Comparison of ENCODE assay signal across 18 cellular contexts in genomic region chr3:58042947-58043707, GRCh38. TPM values are rescaled to one million over a fixed set of nuclear protein-coding genes. Genes with fewer than 3 reads are reported as not detected.
DNase-seq lines count a peak whose midpoint lies in the region; ATAC-seq, FAIRE-seq and TF ChIP-seq lines count a peak whose summit lies in the region.
"Had no signal": no experiment of that assay in that cellular context is flagged by ENCODE, and none has a peak within 500 bp of the region (broad histone marks: within the 10 kb centered on the region; RNA-seq: fewer than 3 reads in every experiment).

No MANE protein-coding gene starts in this region.

- no peaks in the 10 kb centered on the region for H3K9me3 Mint-ChIP-seq in CD4-positive, alpha-beta memory T cell

- peak overlapping the region in 2 of 7 donors; percentile 24 to 43 for H3K27ac Mint-ChIP-seq in CD4-positive, alpha-beta memory T cell
- H3K27ac Mint-ChIP-seq: activated naive CD8-positive, alpha-beta T cell had no signal

- no peaks in the 10 kb centered on the region for H3K27me3 ChIP-seq in GM23248 (replicated peaks; ENCODE audit: insufficient read depth)
- H3K27me3 ChIP-seq in adipocyte (replicated peaks; ENCODE audit: control insufficient read depth, insufficient read depth, low read length) = no peaks in the 10 kb centered on the region
- no peaks in the 10 kb centered on the region for H3K27me3 ChIP-seq in HepG2 (ENCODE audit: control insufficient read depth in 1 of 2, insufficient read depth in 2 of 2, low read length in 2 of 2)
- no peaks in the 10 kb centered on the region for H3K27me3 ChIP-seq in suprapubic skin
- H3K27me3 ChIP-seq in CD4-positive, alpha-beta memory T cell (ENCODE audit: insufficient read depth, low read length) = no peaks in the 10 kb centered on the region
- H3K27me3 ChIP-seq: MG63, SJCRH30 had no signal

- H3K4me1 ChIP-seq in GM23248 (ENCODE audit: insufficient read depth) (peaks cover 83% of the 10 kb centered on the region), adipocyte (ENCODE audit: control insufficient read depth, insufficient read depth, low read length) (peaks cover 53% of the 10 kb centered on the region), HepG2 (ENCODE audit: insufficient read depth, low read length) (peaks cover 81% of the 10 kb centered on the region), suprapubic skin (peaks cover 55% of the 10 kb centered on the region)
- no peaks in the 10 kb centered on the region for H3K4me1 ChIP-seq in CD4-positive, alpha-beta memory T cell (ENCODE audit: insufficient read depth, low read length)

- TF ChIP-seq EP300 in HepG2 (IDR thresholded peaks at IDR 0.05; ENCODE audit: low read depth in 2 of 2, low read length in 2 of 2) (no peak), HepG2 (CRISPR knock-in tag; IDR thresholded peaks at IDR 0.05; ENCODE audit: borderline replicate concordance) (no peak), suprapubic skin (IDR thresholded peaks at IDR 0.05) (no peak)

- H3K4me2 ChIP-seq in GM23248 (ENCODE audit: unreplicated experiment) = peak overlapping the region; percentile 45
- peak overlapping the region; percentile 72 for H3K4me2 ChIP-seq in HepG2 (ENCODE audit: low read depth, low read length)

- TF ChIP-seq RAD21 in HepG2 (CRISPR knock-in tag; IDR thresholded peaks at IDR 0.05) = no peak

- H3K27ac ChIP-seq in GM23248 = peak overlapping the region; percentile 89
- peak overlapping the region; percentile 88 for H3K27ac ChIP-seq in HepG2 (ENCODE audit: extremely low read length, insufficient read depth, low read length)
- H3K27ac ChIP-seq in suprapubic skin = peak overlapping the region; percentile 44
- H3K27ac ChIP-seq in caudate nucleus (ENCODE audit: low read depth, low read length) = no peak overlapping the region
- no peak overlapping the region for H3K27ac ChIP-seq in CD4-positive, alpha-beta memory T cell (ENCODE audit: low read depth, low read length)
- H3K27ac ChIP-seq: HL-60, SJCRH30, WERI-Rb-1 had no signal

- H3F3A ChIP-seq in GM23248 (ENCODE audit: insufficient read depth) = peaks cover 69% of the 10 kb centered on the region

- H3K4me1 Mint-ChIP-seq in CD4-positive, alpha-beta memory T cell = peaks cover 4 to 16% (median 9%) of the 10 kb centered on the region in 4 donors

- no peak overlapping the region for H3K4me3 Mint-ChIP-seq in CD4-positive, alpha-beta memory T cell
- H3K4me3 Mint-ChIP-seq: activated naive CD8-positive, alpha-beta T cell had no signal

- H3K79me2 ChIP-seq in GM23248 (ENCODE audit: insufficient read depth) = peaks cover 96% of the 10 kb centered on the region
- H3K79me2 ChIP-seq in HepG2 (ENCODE audit: insufficient read depth, low read length) = peaks cover 94% of the 10 kb centered on the region

- no peak for ATAC-seq in HepG2

- in situ Hi-C loops in GM23248 (cut with MboI) = no loop called here
- in situ Hi-C loops in HepG2 (cut with HindIII; ENCODE audit: extremely low pct_ligation_motif_present, low pct_unique_long_range_greater_than_20kb) = no loop called here

- H3K9ac ChIP-seq in GM23248 = peak overlapping the region; percentile 60; the same call in 1 of the 2 replicates
- H3K9ac ChIP-seq in adipocyte (ENCODE audit: low read length) = no peak overlapping the region
- H3K9ac ChIP-seq in HepG2 (ENCODE audit: insufficient read depth, low read depth, low read length) = peak overlapping the region; percentile 50; the same call in 1 of the 2 replicates

- DNase-seq in GM23248 = no peak
- peak; percentile 52 for DNase-seq in adipocyte (ENCODE audit: low read depth)
- DNase-seq in HepG2 (ENCODE audit: low spot score) = no peak
- no peak for DNase-seq in suprapubic skin (ENCODE audit: low spot score in 2 of 2)
- no peak for DNase-seq in GOT3 (lab: John Stamatoyannopoulos, UW)
- DNase-seq in cerebellum (ENCODE audit: low spot score) = no peak
- no peak for DNase-seq in caudate nucleus (lab: John Stamatoyannopoulos, UW)
- DNase-seq in CD4-positive, alpha-beta memory T cell = no peak
- DNase-seq: activated CD8-positive, alpha-beta memory T cell treated with anti-CD3 and anti-CD28 coated beads, Interleukin-2, amount 50 U/mL, for 48 hours; GDM1; MG63; NCI-H2081 treated with DMSO at 0.1 percent for 48 hours; SJCRH30; stimulated activated CD8-positive, alpha-beta memory T cell treated with anti-CD3 and anti-CD28 coated beads, Interleukin-4, amount 100 ng/mL, for 48 hours; WERI-Rb-1 had no signal

- H2AFZ ChIP-seq in GM23248 = no peak overlapping the region
- H2AFZ ChIP-seq in HepG2 (ENCODE audit: low read length) = no peak overlapping the region

- FAIRE-seq in HepG2 (lab: Jason Lieb, UNC) = no peak
- FAIRE-seq: GM18507 had no signal

- H3K36me3 ChIP-seq in GM23248 (ENCODE audit: low read depth) (no peaks in the 10 kb centered on the region), adipocyte (ENCODE audit: control insufficient read depth, insufficient read depth, low read length, severe bottlenecking) (no peaks in the 10 kb centered on the region), HepG2 (replicated peaks in 1 of 2; ENCODE audit: control insufficient read depth in 1 of 2, insufficient read depth in 2 of 2, low read length in 2 of 2) (peaks cover 1 to 4% of the 10 kb centered on the region in 2 experiments; a peak in 1 of 5 replicates), suprapubic skin (no peaks in the 10 kb centered on the region)
- H3K36me3 ChIP-seq in CD4-positive, alpha-beta memory T cell (ENCODE audit: insufficient read depth, low read length) = no peaks in the 10 kb centered on the region
- H3K36me3 ChIP-seq: MG63, SJCRH30, WERI-Rb-1 had no signal

- H3K9me2 ChIP-seq in GM23248 (ENCODE audit: insufficient read depth) = no peaks in the 10 kb centered on the region

- H3K4me3 ChIP-seq in GM23248 (no peak overlapping the region), adipocyte (ENCODE audit: low read length) (no peak overlapping the region), HepG2 (replicated peaks in 1 of 3; ENCODE audit: insufficient read depth in 1 of 3, low read depth in 2 of 3, low read length in 3 of 3) (peak overlapping the region in 1 of 3 experiments; percentile 3; a peak in 1 of 6 replicates), suprapubic skin (no peak overlapping the region)
- no peak overlapping the region for H3K4me3 ChIP-seq in CD4-positive, alpha-beta memory T cell (ENCODE audit: low read length in 2 of 2)
- H3K4me3 ChIP-seq: MG63, SJCRH30 had no signal

- TF ChIP-seq POLR2A in HepG2 (IDR thresholded peaks at IDR 0.05; ENCODE audit: insufficient read depth in 1 of 2, low read depth in 2 of 2, low read length in 2 of 2) (no peak), suprapubic skin (IDR thresholded peaks at IDR 0.05) (no peak)

- CTCF ChIA-PET in HepG2 (lab: Yijun Ruan, JAX; ENCODE audit: low intra/inter-chr PET ratio, low total read pairs) = no interaction called here
- CTCF ChIA-PET in CD4-positive, alpha-beta memory T cell (lab: Charles Lee; ENCODE audit: partially characterized antibody) = no interaction called here

- POLR2A ChIA-PET in HepG2 (lab: Yijun Ruan, JAX) = interaction anchor here (0.6 to 7.0 kb wide), 6 partner anchors 9 to 60 kb away, joined by 3 to 45 read pairs (median 15); no protein-coding TSS in a partner anchor
- POLR2A ChIA-PET in CD4-positive, alpha-beta memory T cell (lab: Charles Lee; ENCODE audit: partially characterized antibody) = no interaction called here

- peaks cover 0 to 11% of the 10 kb centered on the region in 2 donors for H3K36me3 Mint-ChIP-seq in CD4-positive, alpha-beta memory T cell

- BruUV-seq in HepG2 (replicated peaks; lab: Mats Ljungman, UMichigan) = no TSS peak

- TF ChIP-seq CTCF in HepG2 (CRISPR knock-in tag; IDR thresholded peaks at IDR 0.05) (no peak), suprapubic skin (IDR thresholded peaks at IDR 0.05) (no peak)

- H4K20me1 ChIP-seq in GM23248 (ENCODE audit: insufficient read depth) (no peaks in the 10 kb centered on the region), HepG2 (ENCODE audit: insufficient read depth, low read length) (peaks cover 27% of the 10 kb centered on the region)

- intact Hi-C loops in HepG2 (cut with micrococcal nuclease; ENCODE audit: unreplicated experiment) = loop anchor here (5.0 kb wide), 1 partner anchor 59 kb away; no protein-coding TSS in a partner anchor
- intact Hi-C loops in CD4-positive, alpha-beta memory T cell (cut with micrococcal nuclease) = no loop called here

- no peaks in the 10 kb centered on the region for H3K27me3 Mint-ChIP-seq in CD4-positive, alpha-beta memory T cell
- H3K27me3 Mint-ChIP-seq: activated naive CD8-positive, alpha-beta T cell had no signal

- H3K9me3 ChIP-seq in GM23248 (ENCODE audit: low read depth) = no peaks in the 10 kb centered on the region
- H3K9me3 ChIP-seq in adipocyte (ENCODE audit: control insufficient read depth, low read length) = no peaks in the 10 kb centered on the region
- H3K9me3 ChIP-seq in HepG2 (ENCODE audit: low read length) = no peaks in the 10 kb centered on the region
- H3K9me3 ChIP-seq in suprapubic skin = no peaks in the 10 kb centered on the region
- H3K9me3 ChIP-seq in CD4-positive, alpha-beta memory T cell (ENCODE audit: control insufficient read depth in 1 of 2, low read length in 2 of 2) = no peaks in the 10 kb centered on the region
- H3K9me3 ChIP-seq: MG63, SJCRH30 had no signal

- 37 to 38% methylated on average over 6 of the region's 6 CpGs for WGBS in GM23248 (ENCODE audit: low coverage in 1 of 2, low lambda C conversion rate in 2 of 2, missing lambda C conversion rate in 2 of 2), 2 experiments
- 64% methylated on average over 6 of the region's 6 CpGs for WGBS in HepG2 (ENCODE audit: low lambda C conversion rate)
- WGBS in suprapubic skin = 67% methylated on average over 6 of the region's 6 CpGs

RNA-seq across cellular contexts. Expression of gene FLNB, which starts 34.9 kb away (rescaled TPM):
- total RNA-seq in GM23248 (2014; rRNA removed; shearing (Covaris generic)) = 186 and 199 TPM in 2 replicates
- polyA plus RNA-seq in GM23248 (2016; fragmentation: Nextera tagmentation; extraction: Ambion mirVana) (60.6 and 61.7 TPM in 2 replicates), HepG2 (2011; rRNA removed) (106 and 126 TPM in 2 replicates)
- total RNA-seq in HepG2 (2016; rRNA removed; fragmentation: Illumina TruSeq; extraction: Trizol) (48.8 and 130 TPM in 2 replicates), suprapubic skin (100 to 1,000 TPM; 143 to 186 (median 150) TPM), cerebellum (57.6 TPM)
- 13.1 and 13.3 TPM in 2 replicates for total RNA-seq in HepG2 (2016; cell fraction: cytosol; rRNA removed; fragmentation: Illumina TruSeq; extraction: Trizol; ENCODE audit: low read depth)
- 39.2 and 136 TPM in 2 replicates for total RNA-seq in HepG2 (2016; cell fraction: insoluble cytoplasmic fraction; rRNA removed; fragmentation: Illumina TruSeq; extraction: Trizol)
- total RNA-seq in HepG2 (2016; cell fraction: membrane; rRNA removed; fragmentation: Illumina TruSeq; extraction: Trizol) = 18.9 and 22.5 TPM in 2 replicates
- 211 and 228 TPM in 2 replicates for total RNA-seq in HepG2 (2016; cell fraction: nucleus; rRNA removed; fragmentation: Illumina TruSeq; extraction: Trizol)
- polyA plus RNA-seq in HepG2 (2011; cell fraction: cytosol; rRNA removed) = 92.4 and 98.4 TPM in 2 replicates
- polyA plus RNA-seq in HepG2 (2011; cell fraction: nucleus; rRNA removed) = 739 and 796 TPM in 2 replicates
- polyA plus RNA-seq in HepG2 (2012) = 198 and 216 TPM in 2 replicates
- 8.9 and 9.6 TPM in 2 replicates for polyA plus RNA-seq in HepG2 (2016; cell fraction: cytosol; fragmentation: Illumina TruSeq; extraction: Trizol; ENCODE audit: low read depth)
- polyA plus RNA-seq in HepG2 (2016; cell fraction: insoluble cytoplasmic fraction; fragmentation: Illumina TruSeq; extraction: Trizol; ENCODE audit: low read depth) = 41.9 and 44.7 TPM in 2 replicates
- polyA plus RNA-seq in HepG2 (2016; cell fraction: membrane; fragmentation: Illumina TruSeq; extraction: Trizol; ENCODE audit: low read depth) = 15.4 and 16.3 TPM in 2 replicates
- 270 and 279 TPM in 2 replicates for polyA plus RNA-seq in HepG2 (2016; cell fraction: nucleus; fragmentation: Illumina TruSeq; extraction: Trizol; ENCODE audit: insufficient read depth, low read depth)
- polyA minus RNA-seq in HepG2 (2011; rRNA and poly(A)+ RNA removed; ENCODE audit: low replicate concordance) = 277 and 558 TPM in 2 replicates
- 259 and 274 TPM in 2 replicates for polyA minus RNA-seq in HepG2 (2011; cell fraction: cytosol; rRNA and poly(A)+ RNA removed)
- 831 and 1,056 TPM in 2 replicates for polyA minus RNA-seq in HepG2 (2011; cell fraction: nucleus; rRNA and poly(A)+ RNA removed)
- 10 to 100 TPM; 22.5 to 28.5 TPM for total RNA-seq in CD4-positive, alpha-beta memory T cell
- 10 to 100 TPM in 1 of 2 donors, 1 to 10 TPM in 1; 3.9 to 14.6 TPM for polyA plus RNA-seq in CD4-positive, alpha-beta memory T cell

Comparison
In these comparisons a context has a peak if more than half of its experiments do, and no peak if none do; other contexts are left out.
1. H3K27ac ChIP-seq: peak in GM23248 (single experiment), HepG2 (single experiment) and suprapubic skin (single experiment); none in caudate nucleus (single experiment) and CD4-positive, alpha-beta memory T cell (single experiment).